ENCODE assay signal across 20 cellular contexts in the genomic region with DNA sequence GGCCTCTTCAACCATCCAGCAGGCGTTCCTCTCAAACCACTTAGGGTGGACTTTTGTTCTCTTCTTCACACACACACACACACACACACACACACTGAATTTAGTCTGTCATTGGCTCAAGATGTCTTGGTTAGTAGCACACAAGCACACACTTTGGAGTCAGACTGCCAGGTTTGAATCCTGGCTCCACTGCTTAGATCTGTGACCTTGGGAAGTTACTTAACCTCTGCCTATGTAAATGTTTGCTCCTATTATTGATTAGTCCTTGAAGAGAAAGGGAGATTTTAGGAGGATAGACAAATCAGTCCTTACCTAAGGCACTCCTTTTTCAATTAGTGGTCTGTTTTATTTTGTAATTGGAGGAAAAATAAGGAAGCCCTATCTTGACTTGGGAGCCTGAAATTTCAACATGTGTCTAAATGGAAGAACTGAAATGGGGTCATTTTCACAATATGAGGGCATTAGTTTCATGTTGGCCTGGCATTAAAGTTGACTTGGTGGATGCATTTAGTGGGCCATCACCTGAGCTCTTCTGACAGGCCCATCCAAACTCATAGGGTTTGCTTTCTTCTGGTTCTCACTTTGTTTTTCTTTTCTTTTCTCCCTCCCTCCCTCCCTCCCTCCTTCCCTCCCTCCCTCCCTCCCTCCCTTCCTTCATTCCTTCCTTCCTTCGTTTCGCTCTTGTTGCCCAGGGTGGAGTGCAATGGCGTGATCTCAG. TPM values are rescaled to one million over a fixed set of nuclear protein-coding genes. Genes with fewer than 3 reads are reported as not detected.
DNase-seq lines count a peak whose midpoint lies in the region; ATAC-seq and TF ChIP-seq lines count a peak whose summit lies in the region.
"Had no signal": no experiment of that assay in that cellular context is flagged by ENCODE, and none has a peak within 500 bp of the region (broad histone marks: within the 10 kb centered on the region; RNA-seq: fewer than 3 reads in every experiment).

No MANE protein-coding gene starts in this region.

- H3K27ac ChIP-seq in DND-41 (ENCODE audit: low read length), result peak overlapping the region; percentile 53
- peak overlapping the region in 5 of 8 donors; percentile 23 to 83 (median 78) for H3K27ac ChIP-seq in spleen
- no peak overlapping the region for H3K27ac ChIP-seq in A673 (ENCODE audit: low read depth, low read length, poor library complexity, severe bottlenecking)
- H3K27ac ChIP-seq: ovary had no signal

- H3K36me3 ChIP-seq in DND-41 (ENCODE audit: insufficient read depth, low read length) (no peaks in the 10 kb centered on the region), spleen (no peaks in the 10 kb centered on the region), A673 (ENCODE audit: insufficient read depth, low read length, poor library complexity, severe bottlenecking) (no peaks in the 10 kb centered on the region)
- H3K36me3 ChIP-seq: ovary had no signal

- POLR2A ChIA-PET in A673 (lab: Charles Lee; ENCODE audit: low non-redundant PET), result no interaction called here

- no peaks in the 10 kb centered on the region for H4K20me1 ChIP-seq in DND-41 (ENCODE audit: insufficient read depth, low read length)

- CTCF ChIA-PET in A673 (lab: Charles Lee), result no interaction called here

- TF ChIP-seq CTCF in DND-41 (IDR thresholded peaks at IDR 0.05; ENCODE audit: borderline replicate concordance, extremely low read depth, low read length, poor library complexity, severe bottlenecking) (no peak), spleen (IDR thresholded peaks at IDR 0.05 in 8 of 11, conservative IDR thresholded peaks at IDR 0.05 in 3 of 11) (no peak), A673 (conservative IDR thresholded peaks at IDR 0.05; ENCODE audit: low read depth, low read length) (no peak)

- no peak overlapping the region for H2AFZ ChIP-seq in DND-41 (ENCODE audit: low read depth, low read length)

- H3K4me1 ChIP-seq in DND-41 (ENCODE audit: insufficient read depth, low read length), result peaks cover 36% of the 10 kb centered on the region
- H3K4me1 ChIP-seq in spleen, result peaks cover 11 to 60% (median 24%) of the 10 kb centered on the region in 6 donors
- peaks cover 3% of the 10 kb centered on the region for H3K4me1 ChIP-seq in A673 (ENCODE audit: insufficient read depth, low read length, poor library complexity, severe bottlenecking)

- WGBS in spleen, 5 donors, result 67 to 98% (median 74%) methylated on average over 2 to 4 of the region's 4 CpGs

- H3K4me3 ChIP-seq in DND-41 (ENCODE audit: low read depth in 1 of 2, low read length in 2 of 2) (no peak overlapping the region), spleen (no peak overlapping the region), A673 (ENCODE audit: low read depth, low read length, poor library complexity, severe bottlenecking) (no peak overlapping the region)
- H3K4me3 ChIP-seq: ovary, smooth muscle cell had no signal

- H3K4me2 ChIP-seq in DND-41 (ENCODE audit: insufficient read depth, low read length), result no peak overlapping the region
- H3K4me2 ChIP-seq: smooth muscle cell had no signal

- intact Hi-C loops in spleen (cut with DNase I; ENCODE audit: low total_unique reads), result no loop called here
- intact Hi-C loops in A673 (cut with micrococcal nuclease; ENCODE audit: unreplicated experiment), result no loop called here

- TF ChIP-seq POLR2A in spleen (IDR thresholded peaks at IDR 0.05), result no peak

- no peak for ATAC-seq in DND-41 (ENCODE audit: insufficient read depth, low read depth)
- no peak for ATAC-seq in HG02610 (IDR thresholded peaks at IDR 0.05; ENCODE audit: unreplicated experiment)
- ATAC-seq: activated CD4-positive, CD25-positive, alpha-beta regulatory T cell treated with anti-CD3 and anti-CD28 coated beads, Interleukin-2, amount 50 U/mL, for 24 hours; natural killer cell had no signal

- no peak overlapping the region for H3K9ac ChIP-seq in DND-41 (ENCODE audit: low read depth, low read length)

- H3K27me3 ChIP-seq in DND-41 (ENCODE audit: insufficient read depth, low read length, poor library complexity) (no peaks in the 10 kb centered on the region), spleen (replicated peaks in 1 of 7) (no peaks in the 10 kb centered on the region), A673 (replicated peaks; ENCODE audit: insufficient read depth, low read depth, low read length, poor library complexity) (no peaks in the 10 kb centered on the region)
- H3K27me3 ChIP-seq: ovary had no signal

- BruUV-seq in A673 (replicated peaks; lab: Mats Ljungman, UMichigan), result no TSS peak

- no peaks in the 10 kb centered on the region; the same call in 1 of the 2 replicates for H3K79me2 ChIP-seq in DND-41 (ENCODE audit: insufficient read depth, low read length)

- no peaks in the 10 kb centered on the region for H3K9me3 ChIP-seq in DND-41 (ENCODE audit: insufficient read depth, low read length, severe bottlenecking)
- no peaks in the 10 kb centered on the region for H3K9me3 ChIP-seq in spleen
- H3K9me3 ChIP-seq in A673 (ENCODE audit: low read depth, low read length, poor library complexity, severe bottlenecking), result no peaks in the 10 kb centered on the region
- H3K9me3 ChIP-seq: ovary had no signal

- DNase-seq in DND-41 (no peak), NCI-H2227 treated with DMSO at 0.1 percent for 48 hours (lab: John Stamatoyannopoulos, UW) (peak; percentile 12), left kidney (ENCODE audit: low read depth, low spot score) (peak; percentile 34), spleen (no peak), MV-4-11 (lab: John Stamatoyannopoulos, UW) (no peak), A673 (ENCODE audit: low spot score) (no peak)
- DNase-seq: activated effector memory CD4-positive, alpha-beta T cell treated with anti-CD3 and anti-CD28 coated beads, Interleukin-2, amount 50 U/mL, for 16 hours; activated T-cell treated with anti-CD3 and anti-CD28 coated beads for 4 hours; CD4-positive, alpha-beta T cell; effector CD4-positive, alpha-beta T cell; midbrain; natural killer cell; NCI-H1092 treated with DMSO at 0.1 percent for 48 hours; NCI-H1930; NCI-H226; ovary; SIG-M5 had no signal

RNA-seq across cellular contexts. Expression of a gene that starts 13.3 kb away (rescaled TPM):
- total RNA-seq in spleen, result 100 to 1,000 TPM in 1 of 7 donors, 10 to 100 TPM in 6; 73.5 to 105 (median 83.1) TPM
- polyA plus RNA-seq in spleen, result 10 to 100 TPM; 20.9 to 23.1 (median 21.5) TPM
- 17.0 and 18.4 TPM in 2 replicates for total RNA-seq in A673 (2021)

Comparison
In these comparisons a context has a peak if more than half of its experiments do, and no peak if none do; other contexts are left out.
1. DNase-seq: peak in NCI-H2227 treated with DMSO at 0.1 percent for 48 hours (single experiment) and left kidney (single experiment); none in DND-41 (single experiment), spleen (single experiment), MV-4-11 (single experiment) and A673 (single experiment).